ENCODE assay signal across 13 cellular contexts in the genomic region with DNA sequence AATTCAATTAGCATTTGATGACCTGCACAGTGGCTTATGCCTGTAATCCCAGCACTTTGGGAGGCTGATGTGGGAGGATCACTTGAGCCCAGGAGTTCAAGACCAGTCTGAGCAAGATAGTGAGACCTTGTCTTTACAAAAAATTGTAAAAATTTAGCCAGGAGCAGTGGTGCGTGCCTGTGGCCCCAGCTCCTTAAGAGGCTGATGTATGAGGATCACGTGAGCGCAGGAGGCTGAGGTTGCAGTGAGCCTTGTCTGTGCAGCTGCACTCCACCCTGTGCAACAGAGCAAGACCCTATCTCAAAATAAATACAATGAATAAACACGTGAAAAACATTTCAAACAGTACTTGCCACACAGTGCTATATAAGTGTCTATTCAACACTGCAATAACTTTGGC. TPM values are rescaled to one million over a fixed set of nuclear protein-coding genes. Genes with fewer than 3 reads are reported as not detected.
DNase-seq lines count a peak whose midpoint lies in the region; ATAC-seq and TF ChIP-seq lines count a peak whose summit lies in the region.
"Had no signal": no experiment of that assay in that cellular context is flagged by ENCODE, and none has a peak within 500 bp of the region (broad histone marks: within the 10 kb centered on the region; RNA-seq: fewer than 3 reads in every experiment).

No MANE protein-coding gene starts in this region.

- peak overlapping the region; percentile 34 for H3K27ac Mint-ChIP-seq in mesothelial cell of epicardium
- no peak overlapping the region for H3K27ac Mint-ChIP-seq in activated T-helper 1 cell treated with anti-CD3 and anti-CD28 coated beads, Interleukin-12 subunit alpha, Interleukin-12 subunit beta, Interleukin-2, Interleukin-4 antibody, amounts not matched to agents 30 ng/mL and 10 ng/mL and 1 ng/mL, durations not matched to agents 14 hours and 24 hours and 36 hours

- intact Hi-C loops in activated T-helper 1 cell treated with anti-CD3 and anti-CD28 coated beads, Interleukin-12 subunit alpha, Interleukin-12 subunit beta, Interleukin-2, Interleukin-4 antibody, amounts not matched to agents 30 ng/mL and 10 ng/mL and 1 ng/mL, durations not matched to agents 14 hours and 24 hours and 36 hours (cut with micrococcal nuclease): loop anchor here (10.0 kb wide), 2 partner anchors 159 to 829 kb away; partner anchors contain the start of genes NIPSNAP3B and SMC2

- H3K36me3 Mint-ChIP-seq in mesothelial cell of epicardium: no peaks in the 10 kb centered on the region
- H3K36me3 Mint-ChIP-seq in activated T-helper 1 cell treated with anti-CD3 and anti-CD28 coated beads, Interleukin-12 subunit alpha, Interleukin-12 subunit beta, Interleukin-2, Interleukin-4 antibody, amounts not matched to agents 30 ng/mL and 10 ng/mL and 1 ng/mL, durations not matched to agents 14 hours and 24 hours and 36 hours (ENCODE audit: low read depth): peaks cover 2% of the 10 kb centered on the region

- peaks cover 24% of the 10 kb centered on the region for H3K4me1 Mint-ChIP-seq in mesothelial cell of epicardium
- peaks cover 14% of the 10 kb centered on the region for H3K4me1 Mint-ChIP-seq in activated T-helper 1 cell treated with anti-CD3 and anti-CD28 coated beads, Interleukin-12 subunit alpha, Interleukin-12 subunit beta, Interleukin-2, Interleukin-4 antibody, amounts not matched to agents 30 ng/mL and 10 ng/mL and 1 ng/mL, durations not matched to agents 14 hours and 24 hours and 36 hours (ENCODE audit: low read depth)

- no peak for TF ChIP-seq CTCF in mesothelial cell of epicardium (IDR thresholded peaks at IDR 0.05; ENCODE audit: unreplicated experiment)

- no peaks in the 10 kb centered on the region for H3K27me3 Mint-ChIP-seq in mesothelial cell of epicardium (ENCODE audit: low read depth)
- peaks cover 17% of the 10 kb centered on the region for H3K27me3 Mint-ChIP-seq in activated T-helper 1 cell treated with anti-CD3 and anti-CD28 coated beads, Interleukin-12 subunit alpha, Interleukin-12 subunit beta, Interleukin-2, Interleukin-4 antibody, amounts not matched to agents 30 ng/mL and 10 ng/mL and 1 ng/mL, durations not matched to agents 14 hours and 24 hours and 36 hours (ENCODE audit: insufficient read depth)

- H3K4me3 Mint-ChIP-seq in mesothelial cell of epicardium: no peak overlapping the region
- no peak overlapping the region for H3K4me3 Mint-ChIP-seq in activated T-helper 1 cell treated with anti-CD3 and anti-CD28 coated beads, Interleukin-12 subunit alpha, Interleukin-12 subunit beta, Interleukin-2, Interleukin-4 antibody, amounts not matched to agents 30 ng/mL and 10 ng/mL and 1 ng/mL, durations not matched to agents 14 hours and 24 hours and 36 hours

- H3K9me3 Mint-ChIP-seq in mesothelial cell of epicardium: no peaks in the 10 kb centered on the region
- no peaks in the 10 kb centered on the region for H3K9me3 Mint-ChIP-seq in activated T-helper 1 cell treated with anti-CD3 and anti-CD28 coated beads, Interleukin-12 subunit alpha, Interleukin-12 subunit beta, Interleukin-2, Interleukin-4 antibody, amounts not matched to agents 30 ng/mL and 10 ng/mL and 1 ng/mL, durations not matched to agents 14 hours and 24 hours and 36 hours

- DNase-seq in mesothelial cell of epicardium (ENCODE audit: low spot score in 2 of 2, unreplicated experiment in 2 of 2) (no peak), cerebellum (ENCODE audit: low spot score) (no peak), iPS-NIHi11 (ENCODE audit: low spot score) (no peak)
- no peak for DNase-seq in activated T-helper 1 cell treated with anti-CD3 and anti-CD28 coated beads, Interleukin-12 subunit alpha, Interleukin-12 subunit beta, Interleukin-2, Interleukin-4 antibody, amounts not matched to agents 30 ng/mL and 10 ng/mL and 1 ng/mL, durations not matched to agents 14 hours and 24 hours and 36 hours (ENCODE audit: low spot score)
- DNase-seq: activated CD8-positive, alpha-beta memory T cell treated with anti-CD3 and anti-CD28 coated beads, Interleukin-2, amount 50 U/mL, for 48 hours; cortex of kidney; DMS153; NCI-H1417 treated with DMSO at 0.1 percent for 48 hours; nucleus accumbens had no signal

- ATAC-seq in GM18519 (IDR thresholded peaks at IDR 0.05; ENCODE audit: low FRiP score, unreplicated experiment) (peak; percentile 80), GM21825 (IDR thresholded peaks at IDR 0.05; ENCODE audit: unreplicated experiment) (peak; percentile 63), HG03575 (IDR thresholded peaks at IDR 0.05; ENCODE audit: extremely low read depth, insufficient number of reproducible peaks, low FRiP score, unreplicated experiment) (peak; percentile 87), HG02970 (IDR thresholded peaks at IDR 0.05; ENCODE audit: low FRiP score, unreplicated experiment) (no peak)

RNA-seq across cellular contexts. Expression of gene ABCA1, which starts 4.2 kb away (rescaled TPM):
- 35.3 to 39.9 TPM (median 37.3 TPM) in 3 replicates for total RNA-seq in mesothelial cell of epicardium
- total RNA-seq in cerebellum: 19.1 TPM
- total RNA-seq in activated T-helper 1 cell treated with anti-CD3 and anti-CD28 coated beads, Interleukin-12 subunit alpha, Interleukin-12 subunit beta, Interleukin-2, Interleukin-4 antibody, amounts not matched to agents 30 ng/mL and 10 ng/mL and 1 ng/mL, durations not matched to agents 14 hours and 24 hours and 36 hours: 1.1 and 1.3 TPM in 2 replicates
